In genomic region chr12:20696181-20696580, GRCh38 we compare ENCODE assay signal across 25 cellular contexts. TPM values are rescaled to one million over a fixed set of nuclear protein-coding genes. Genes with fewer than 3 reads are reported as not detected.
DNase-seq lines count a peak whose midpoint lies in the region; ATAC-seq and TF ChIP-seq lines count a peak whose summit lies in the region.
"Had no signal": no experiment of that assay in that cellular context is flagged by ENCODE, and none has a peak within 500 bp of the region (broad histone marks: within the 10 kb centered on the region; RNA-seq: fewer than 3 reads in every experiment).

No MANE protein-coding gene starts in this region.

- peaks cover 32% of the 10 kb centered on the region for H3K4me1 Mint-ChIP-seq in nephron progenitor cell
- H3K4me1 Mint-ChIP-seq: activated T-helper 17 cell treated with anti-CD3 and anti-CD28 coated beads, Interleukin-2, amount 50 U/mL, for 72 hours; CD8-positive, alpha-beta memory T cell; naive thymus-derived CD8-positive, alpha-beta T cell; stimulated activated naive B cell treated with anti-CD40 and anti-IgM and Interleukin-4, amounts not matched to agents 10 μg/mL and 1 μg/mL and 100 μg/mL, for 72 hours had no signal

- no peak overlapping the region for H3K4me3 Mint-ChIP-seq in nephron progenitor cell
- H3K4me3 Mint-ChIP-seq: activated T-helper 17 cell treated with anti-CD3 and anti-CD28 coated beads, Interleukin-2, amount 50 U/mL, for 72 hours; CD8-positive, alpha-beta memory T cell; naive thymus-derived CD8-positive, alpha-beta T cell; stimulated activated naive B cell treated with anti-CD40 and anti-IgM and Interleukin-4, amounts not matched to agents 10 μg/mL and 1 μg/mL and 100 μg/mL, for 72 hours had no signal

- no peaks in the 10 kb centered on the region for H3K36me3 ChIP-seq in adipocyte (ENCODE audit: control insufficient read depth, insufficient read depth, low read length, severe bottlenecking)
- no peaks in the 10 kb centered on the region for H3K36me3 ChIP-seq in thoracic aorta
- H3K36me3 ChIP-seq: colonic mucosa, esophagus squamous epithelium, pancreas, transverse colon had no signal

- peak overlapping the region; percentile 34 for H3K27ac Mint-ChIP-seq in nephron progenitor cell
- H3K27ac Mint-ChIP-seq: activated naive CD4-positive, alpha-beta T cell treated with anti-CD3 and anti-CD28 coated beads, Interleukin-2, amount 50 U/mL, for 72 hours; activated T-helper 17 cell treated with anti-CD3 and anti-CD28 coated beads, Interleukin-2, amount 50 U/mL, for 72 hours; naive thymus-derived CD8-positive, alpha-beta T cell; stimulated activated naive B cell treated with anti-CD40 and anti-IgM and Interleukin-4, amounts not matched to agents 10 μg/mL and 1 μg/mL and 100 μg/mL, for 72 hours had no signal

- H3K4me1 ChIP-seq in adipocyte (ENCODE audit: control insufficient read depth, insufficient read depth, low read length) (peaks cover 27% of the 10 kb centered on the region), thoracic aorta (ENCODE audit: control insufficient read depth in 1 of 2, low read depth in 2 of 2) (peaks cover 0 to 37% of the 10 kb centered on the region in 2 donors)
- H3K4me1 ChIP-seq: colonic mucosa, esophagus squamous epithelium, pancreas, transverse colon had no signal

- TF ChIP-seq CTCF in nephron progenitor cell (IDR thresholded peaks at IDR 0.05): no peak
- TF ChIP-seq CTCF in thoracic aorta (IDR thresholded peaks at IDR 0.05): no peak

- H3K27me3 ChIP-seq in adipocyte (replicated peaks; ENCODE audit: control insufficient read depth, insufficient read depth, low read length) (no peaks in the 10 kb centered on the region), thoracic aorta (replicated peaks; ENCODE audit: insufficient read depth) (no peaks in the 10 kb centered on the region)
- H3K27me3 ChIP-seq: colonic mucosa, esophagus squamous epithelium, pancreas, transverse colon had no signal

- peak overlapping the region; percentile 56 for H3K4me3 ChIP-seq in adipocyte (ENCODE audit: low read length)
- H3K4me3 ChIP-seq in thoracic aorta: no peak overlapping the region
- H3K4me3 ChIP-seq: colonic mucosa, pancreas, transverse colon had no signal

- ATAC-seq in thoracic aorta (ENCODE audit: insufficient number of reproducible peaks, low FRiP score, low read depth) (peak; percentile 2), GM18498 (IDR thresholded peaks at IDR 0.05; ENCODE audit: unreplicated experiment) (no peak), GM21717 (IDR thresholded peaks at IDR 0.05; ENCODE audit: unreplicated experiment) (no peak)
- ATAC-seq: activated naive CD4-positive, alpha-beta T cell treated with anti-CD3 and anti-CD28 coated beads, Interleukin-2, amount 50 U/mL, for 72 hours; activated T-helper 17 cell treated with anti-CD3 and anti-CD28 coated beads, Interleukin-2, amount 50 U/mL, for 72 hours; naive thymus-derived CD8-positive, alpha-beta T cell; pancreas; stimulated activated naive B cell treated with anti-CD40 and anti-IgM and Interleukin-4, amounts not matched to agents 10 μg/mL and 1 μg/mL and 100 μg/mL, for 72 hours had no signal

- no peaks in the 10 kb centered on the region for H3K9me3 Mint-ChIP-seq in nephron progenitor cell
- H3K9me3 Mint-ChIP-seq: stimulated activated naive B cell treated with anti-CD40 and anti-IgM and Interleukin-4, amounts not matched to agents 10 μg/mL and 1 μg/mL and 100 μg/mL, for 72 hours had no signal

- H3K36me3 Mint-ChIP-seq in nephron progenitor cell (ENCODE audit: low read depth): no peaks in the 10 kb centered on the region
- H3K36me3 Mint-ChIP-seq: activated naive CD4-positive, alpha-beta T cell treated with anti-CD3 and anti-CD28 coated beads, Interleukin-2, amount 50 U/mL, for 72 hours; CD8-positive, alpha-beta memory T cell; naive thymus-derived CD8-positive, alpha-beta T cell; stimulated activated naive B cell treated with anti-CD40 and anti-IgM and Interleukin-4, amounts not matched to agents 10 μg/mL and 1 μg/mL and 100 μg/mL, for 72 hours had no signal

- no peaks in the 10 kb centered on the region for H3K9me3 ChIP-seq in adipocyte (ENCODE audit: control insufficient read depth, low read length)
- no peaks in the 10 kb centered on the region for H3K9me3 ChIP-seq in thoracic aorta
- H3K9me3 ChIP-seq: colonic mucosa, esophagus squamous epithelium, pancreas, transverse colon had no signal

- no peaks in the 10 kb centered on the region for H3K27me3 Mint-ChIP-seq in nephron progenitor cell (ENCODE audit: low read depth, poor library complexity)
- H3K27me3 Mint-ChIP-seq: activated T-helper 17 cell treated with anti-CD3 and anti-CD28 coated beads, Interleukin-2, amount 50 U/mL, for 72 hours; CD8-positive, alpha-beta memory T cell; naive thymus-derived CD8-positive, alpha-beta T cell; stimulated activated naive B cell treated with anti-CD40 and anti-IgM and Interleukin-4, amounts not matched to agents 10 μg/mL and 1 μg/mL and 100 μg/mL, for 72 hours had no signal

- H3K27ac ChIP-seq in thoracic aorta: no peak overlapping the region
- H3K27ac ChIP-seq: colonic mucosa, HL-60, pancreas had no signal

- no peak for DNase-seq in adipocyte (ENCODE audit: low read depth)
- DNase-seq in globus pallidus (ENCODE audit: low spot score): peak; percentile 47
- no peak for DNase-seq in nephron progenitor cell
- DNase-seq in thoracic aorta (ENCODE audit: low spot score): no peak
- no peak for DNase-seq in DMS79 treated with DMSO at 0.1 percent for 48 hours (lab: John Stamatoyannopoulos, UW)
- no peak for DNase-seq in HCEC 1CT
- DNase-seq: activated CD4-positive, alpha-beta T cell treated with anti-CD3 and anti-CD28 coated beads for 4 hours; CD8-positive, alpha-beta memory T cell; colonic mucosa; esophagus squamous epithelium; H7; naive thymus-derived CD8-positive, alpha-beta T cell; NCI-H1092 treated with DMSO at 0.1 percent for 48 hours; NCI-H1930; pancreas; stimulated activated naive B cell treated with anti-CD40 and anti-IgM and Interleukin-4, amounts not matched to agents 10 μg/mL and 1 μg/mL and 100 μg/mL, for 72 hours; T-helper 1 cell; transverse colon had no signal

- H3K9ac ChIP-seq in adipocyte (ENCODE audit: low read length): peak overlapping the region; percentile 25

RNA-seq across cellular contexts. Expression of gene SLCO1C1, which starts 1.0 kb away (rescaled TPM):
- total RNA-seq in thoracic aorta: 1 to 10 TPM; 1.5 to 4.5 TPM
- total RNA-seq: activated naive CD4-positive, alpha-beta T cell treated with anti-CD3 and anti-CD28 coated beads, Interleukin-2, amount 50 U/mL, for 72 hours; activated T-helper 17 cell treated with anti-CD3 and anti-CD28 coated beads, Interleukin-2, amount 50 U/mL, for 72 hours; CD8-positive, alpha-beta memory T cell; H7; naive thymus-derived CD8-positive, alpha-beta T cell; OCI-LY7; skeletal muscle tissue had no signal
